Comparison of ENCODE assay signal across 1 cellular context in the genomic region with DNA sequence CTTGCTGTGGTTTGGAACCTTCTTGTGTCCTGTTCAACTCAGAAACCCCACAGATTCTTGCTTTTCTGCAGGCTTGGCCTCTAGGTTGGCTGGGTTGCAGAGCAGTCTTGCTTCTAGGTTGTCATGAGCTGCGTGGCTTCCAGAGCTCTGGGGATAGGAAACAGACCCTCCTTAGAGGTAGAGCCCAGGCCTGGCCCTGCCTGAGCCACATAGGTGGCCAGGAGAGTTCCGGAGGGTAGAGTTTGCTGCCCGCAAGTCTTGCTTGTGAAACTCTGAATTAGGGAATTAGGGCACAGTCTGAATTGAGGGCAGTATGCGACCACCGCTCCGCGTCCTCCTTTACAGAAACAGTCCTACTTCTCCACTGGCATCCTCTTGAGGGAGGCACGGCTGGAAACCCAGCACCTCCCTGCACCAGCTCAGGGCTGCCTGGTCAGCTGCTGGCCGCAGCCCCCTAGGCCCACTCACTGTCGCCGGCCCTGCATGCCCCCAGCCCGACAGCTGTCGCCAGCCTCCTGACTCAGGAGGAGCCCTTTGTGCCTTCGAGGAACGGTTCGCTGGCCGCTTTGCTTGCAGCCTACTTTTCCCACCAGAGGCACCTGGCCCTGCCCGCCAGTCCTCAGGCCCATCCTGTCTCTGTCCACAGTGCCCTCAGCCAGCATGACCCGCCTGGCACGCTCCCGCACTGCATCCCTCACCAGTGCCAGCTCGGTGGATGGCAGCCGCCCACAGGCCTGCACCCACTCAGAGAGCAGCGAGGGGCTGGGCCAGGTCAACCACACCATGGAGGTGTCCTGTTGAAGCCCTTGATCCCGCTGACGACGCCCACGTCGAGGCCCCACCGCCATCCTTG.
TF ChIP-seq lines count a peak whose summit lies in the region.

No MANE protein-coding gene starts in this region.

TF ChIP-seq in HepG2, 621 proteins besides CTCF, POLR2A, EP300 and RAD21:
- TF ChIP-seq STAG1 (CRISPR knock-in tag; IDR thresholded peaks at IDR 0.05): no peak
- no peak for TF ChIP-seq PHF8 (CRISPR knock-in tag; IDR thresholded peaks at IDR 0.05)
- TF ChIP-seq REL (CRISPR knock-in tag; conservative IDR thresholded peaks at IDR 0.05): no peak
- no peak for TF ChIP-seq ZNF772 (CRISPR knock-in tag; IDR thresholded peaks at IDR 0.05)
- peak; percentile 15 for TF ChIP-seq AGO1 (IDR thresholded peaks at IDR 0.05; ENCODE audit: low read depth, low read length, poor library complexity, severe bottlenecking)
- TF ChIP-seq ARNT (IDR thresholded peaks at IDR 0.05): no peak
- 0 out of 2 replicates have a peak, but pooled peaks have one; percentile 1 for TF ChIP-seq ZNF160 (CRISPR knock-in tag; IDR thresholded peaks at IDR 0.05)
- no peak for TF ChIP-seq ZIK1 (CRISPR knock-in tag; IDR thresholded peaks at IDR 0.05; ENCODE audit: borderline replicate concordance, low read depth)
- no peak for TF ChIP-seq MAFF (IDR thresholded peaks at IDR 0.05; ENCODE audit: low read depth, low read length)
- peak; percentile 42 for TF ChIP-seq AGO2 (optimal IDR thresholded peaks at IDR 0.05; ENCODE audit: low read depth, low read length)
- no peak for TF ChIP-seq ZNF446 (CRISPR knock-in tag; IDR thresholded peaks at IDR 0.05)
- TF ChIP-seq, protein P1, sequence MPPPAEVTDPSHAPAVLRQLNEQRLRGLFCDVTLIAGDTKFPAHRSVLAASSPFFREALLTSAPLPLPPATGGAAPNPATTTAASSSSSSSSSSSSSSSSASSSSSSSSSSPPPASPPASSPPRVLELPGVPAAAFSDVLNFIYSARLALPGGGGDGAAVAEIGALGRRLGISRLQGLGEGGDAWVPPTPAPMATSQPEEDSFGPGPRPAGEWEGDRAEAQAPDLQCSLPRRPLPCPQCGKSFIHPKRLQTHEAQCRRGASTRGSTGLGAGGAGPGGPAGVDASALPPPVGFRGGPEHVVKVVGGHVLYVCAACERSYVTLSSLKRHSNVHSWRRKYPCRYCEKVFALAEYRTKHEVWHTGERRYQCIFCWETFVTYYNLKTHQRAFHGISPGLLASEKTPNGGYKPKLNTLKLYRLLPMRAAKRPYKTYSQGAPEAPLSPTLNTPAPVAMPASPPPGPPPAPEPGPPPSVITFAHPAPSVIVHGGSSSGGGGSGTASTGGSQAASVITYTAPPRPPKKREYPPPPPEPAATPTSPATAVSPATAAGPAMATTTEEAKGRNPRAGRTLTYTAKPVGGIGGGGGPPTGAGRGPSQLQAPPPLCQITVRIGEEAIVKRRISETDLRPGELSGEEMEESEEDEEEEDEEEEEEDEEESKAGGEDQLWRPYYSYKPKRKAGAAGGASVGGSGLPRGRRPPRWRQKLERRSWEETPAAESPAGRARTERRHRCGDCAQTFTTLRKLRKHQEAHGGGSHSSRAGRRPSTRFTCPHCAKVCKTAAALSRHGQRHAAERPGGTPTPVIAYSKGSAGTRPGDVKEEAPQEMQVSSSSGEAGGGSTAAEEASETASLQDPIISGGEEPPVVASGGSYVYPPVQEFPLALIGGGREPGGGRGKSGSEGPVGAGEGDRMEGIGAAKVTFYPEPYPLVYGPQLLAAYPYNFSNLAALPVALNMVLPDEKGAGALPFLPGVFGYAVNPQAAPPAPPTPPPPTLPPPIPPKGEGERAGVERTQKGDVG (CRISPR knock-in tag; IDR thresholded peaks at IDR 0.05; ENCODE audit: borderline replicate concordance): 0 out of 2 replicates have a peak, but pooled peaks have one; percentile 28
- TF ChIP-seq ZNF564 (CRISPR knock-in tag; IDR thresholded peaks at IDR 0.05): no peak
TF ChIP-seq in HepG2: peak in this region for 4.
